10 cellular contexts compared by ENCODE assay signal in the genomic region with DNA sequence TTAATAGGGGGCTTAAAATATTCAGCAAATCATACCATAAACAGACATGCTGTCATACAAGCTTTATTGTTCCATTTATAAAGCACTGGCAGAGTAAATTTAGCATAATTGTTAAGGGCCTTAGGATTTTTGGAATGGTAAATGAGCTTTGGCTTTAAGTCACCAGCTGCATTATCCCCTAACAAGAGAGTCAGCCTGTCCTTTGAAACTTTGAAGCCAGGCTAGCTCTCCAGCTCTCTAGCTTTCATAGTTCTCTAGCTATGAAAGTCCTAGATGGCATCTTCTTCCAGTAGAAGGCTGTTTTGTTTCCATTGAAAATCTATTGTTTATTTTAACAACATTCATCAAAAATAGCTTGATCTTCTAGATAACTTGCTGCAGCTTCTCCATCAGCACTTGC.
DNase-seq lines count a peak whose midpoint lies in the region; ATAC-seq, FAIRE-seq and TF ChIP-seq lines count a peak whose summit lies in the region.
"Had no signal": no experiment of that assay in that cellular context is flagged by ENCODE, and none has a peak within 500 bp of the region (broad histone marks: within the 10 kb centered on the region; RNA-seq: fewer than 3 reads in every experiment).

No MANE protein-coding gene starts in this region.

- no peaks in the 10 kb centered on the region for H3K27me3 ChIP-seq in endocrine pancreas (ENCODE audit: control insufficient read depth, insufficient read depth, low read length)
- no peaks in the 10 kb centered on the region for H3K27me3 ChIP-seq in sigmoid colon

- peak overlapping the region; percentile 22 to 65 (median 41) for H3K27ac ChIP-seq in sigmoid colon

- FAIRE-seq in frontal cortex (lab: Jason Lieb, UNC) = no peak

- intact Hi-C loops in sigmoid colon (cut with DNase I) = no loop called here

- H3K4me1 ChIP-seq in endocrine pancreas (ENCODE audit: control insufficient read depth, insufficient read depth, low read length) (no peaks in the 10 kb centered on the region), sigmoid colon (peaks cover 0 to 22% (median 7%) of the 10 kb centered on the region in 4 donors)

- TF ChIP-seq EP300 in sigmoid colon (IDR thresholded peaks at IDR 0.05) = no peak

- ATAC-seq in GM18867 (IDR thresholded peaks at IDR 0.05; ENCODE audit: unreplicated experiment) (peak; percentile 26), GM19324 (IDR thresholded peaks at IDR 0.05; ENCODE audit: low FRiP score, unreplicated experiment) (no peak)
- ATAC-seq: HCT116 had no signal

- TF ChIP-seq CTCF in NB4 (IDR thresholded peaks at IDR 0.05; ENCODE audit: low read depth, low read length) (no peak), sigmoid colon (IDR thresholded peaks at IDR 0.05) (no peak)

- no peaks in the 10 kb centered on the region for H3K9me3 ChIP-seq in endocrine pancreas (ENCODE audit: control insufficient read depth, low read length)
- H3K9me3 ChIP-seq in sigmoid colon = no peaks in the 10 kb centered on the region

- TF ChIP-seq POLR2A in NB4 (IDR thresholded peaks at IDR 0.05; ENCODE audit: extremely low read depth, insufficient read length) = no peak
- no peak for TF ChIP-seq POLR2A in sigmoid colon (IDR thresholded peaks at IDR 0.05)

- no peaks in the 10 kb centered on the region for H3K36me3 ChIP-seq in endocrine pancreas (ENCODE audit: control insufficient read depth, insufficient read depth, low read length)
- H3K36me3 ChIP-seq in sigmoid colon = no peaks in the 10 kb centered on the region

- peak overlapping the region; percentile 40 for H3K4me3 ChIP-seq in NB4 (ENCODE audit: low read depth, low read length)
- H3K4me3 ChIP-seq in endocrine pancreas (ENCODE audit: control insufficient read depth, insufficient read depth, low read length) = peak overlapping the region; percentile 34
- peak overlapping the region in 3 of 4 donors; percentile 27 to 38 (median 33) for H3K4me3 ChIP-seq in sigmoid colon
- H3K4me3 ChIP-seq: lung had no signal

- DNase-seq in NB4 (ENCODE audit: low read depth) (no peak), sigmoid colon (no peak), frontal cortex (ENCODE audit: low spot score in 2 of 2) (no peak)
- DNase-seq in activated CD4-positive, CD25-positive, alpha-beta regulatory T cell (lab: John Stamatoyannopoulos, UW) = no peak
- DNase-seq: endodermal cell had no signal

- H3K9ac ChIP-seq in endocrine pancreas (ENCODE audit: control insufficient read depth, insufficient read depth, low read length) = no peak overlapping the region
